ENCODE assay signal across 12 cellular contexts in genomic region chr15:40449275-40449674, GRCh38. TPM values are rescaled to one million over a fixed set of nuclear protein-coding genes. Genes with fewer than 3 reads are reported as not detected.
DNase-seq lines count a peak whose midpoint lies in the region; ATAC-seq, FAIRE-seq and TF ChIP-seq lines count a peak whose summit lies in the region.
"Had no signal": no experiment of that assay in that cellular context is flagged by ENCODE, and none has a peak within 500 bp of the region (broad histone marks: within the 10 kb centered on the region; RNA-seq: fewer than 3 reads in every experiment).

No MANE protein-coding gene starts in this region.

- CTCF ChIA-PET in WTC11 (lab: Charles Lee): interaction anchor here (1.0 kb wide), 1 partner anchor 8 kb away, joined by 4 read pairs; the partner anchor contains the start of gene BAHD1

- TF ChIP-seq POLR2A in H54 (IDR thresholded peaks at IDR 0.05; ENCODE audit: low read depth, low read length): no peak

- TF ChIP-seq CTCF in WTC11 (IDR thresholded peaks at IDR 0.05) (no peak), glutamatergic neuron (IDR thresholded peaks at IDR 0.05; ENCODE audit: partially characterized antibody, unreplicated experiment) (no peak), osteocyte (IDR thresholded peaks at IDR 0.05) (no peak)

- POLR2A ChIA-PET in WTC11 (lab: Charles Lee): interaction anchor here (5.8 kb wide), 1 partner anchor 9 kb away, joined by 32 read pairs; the partner anchor contains the start of gene BAHD1

- H3K9me3 Mint-ChIP-seq in WTC11 (no peaks in the 10 kb centered on the region), glutamatergic neuron (ENCODE audit: unreplicated experiment) (peaks cover 4% of the 10 kb centered on the region), osteocyte (ENCODE audit: unreplicated experiment) (no peaks in the 10 kb centered on the region)

- intact Hi-C loops in cardiac septum (cut with DNase I): no loop called here

- H3K27ac Mint-ChIP-seq in WTC11 (peak overlapping the region; percentile 36; the same call in 1 of the 2 replicates), glutamatergic neuron (ENCODE audit: unreplicated experiment) (no peak overlapping the region), osteocyte (ENCODE audit: unreplicated experiment) (no peak overlapping the region)

- peaks cover 76% of the 10 kb centered on the region for H3K4me1 Mint-ChIP-seq in WTC11
- H3K4me1 Mint-ChIP-seq in glutamatergic neuron (ENCODE audit: low read depth, unreplicated experiment): peaks cover 16% of the 10 kb centered on the region
- H3K4me1 Mint-ChIP-seq in osteocyte (ENCODE audit: unreplicated experiment): peaks cover 30% of the 10 kb centered on the region

- FAIRE-seq in H54 (lab: Jason Lieb, UNC): peak; percentile 23

- ATAC-seq in WTC11: no peak
- ATAC-seq: body of pancreas had no signal

- peaks cover 2% of the 10 kb centered on the region; the same call in 1 of the 2 replicates for H3K36me3 Mint-ChIP-seq in WTC11
- H3K36me3 Mint-ChIP-seq in glutamatergic neuron (ENCODE audit: unreplicated experiment): no peaks in the 10 kb centered on the region
- no peaks in the 10 kb centered on the region for H3K36me3 Mint-ChIP-seq in osteocyte (ENCODE audit: unreplicated experiment)

- in situ Hi-C loops in ACHN (cut with HindIII; ENCODE audit: low pct_ligation_motif_present, low pct_unique_long_range_greater_than_20kb, low sequenced_read_pairs): no loop called here

- H3K4me3 Mint-ChIP-seq in WTC11: no peak overlapping the region
- peak overlapping the region; percentile 38 for H3K4me3 Mint-ChIP-seq in glutamatergic neuron (ENCODE audit: unreplicated experiment)
- H3K4me3 Mint-ChIP-seq in osteocyte (ENCODE audit: unreplicated experiment): no peak overlapping the region

- DNase-seq in ACHN (peak; percentile 34), H54 (ENCODE audit: insufficient read length, low spot score) (peak; percentile 74), WTC11 (ENCODE audit: low spot score) (no peak), glutamatergic neuron (no peak), NCI-H187 (lab: John Stamatoyannopoulos, UW) (no peak), T-helper 9 cell (no peak), osteocyte (ENCODE audit: extremely low spot score, unreplicated experiment) (no peak), cardiac septum (ENCODE audit: low spot score) (no peak)
- DNase-seq: activated effector memory CD4-positive, alpha-beta T cell treated with Interleukin-2 at 50 U/mL for 16 hours; body of pancreas; effector memory CD4-positive, alpha-beta T cell; spleen had no signal

- no peaks in the 10 kb centered on the region for H3K27me3 Mint-ChIP-seq in WTC11 (ENCODE audit: low read depth)
- peaks cover 1% of the 10 kb centered on the region for H3K27me3 Mint-ChIP-seq in glutamatergic neuron (ENCODE audit: unreplicated experiment)
- no peaks in the 10 kb centered on the region for H3K27me3 Mint-ChIP-seq in osteocyte (ENCODE audit: unreplicated experiment)

TF ChIP-seq in WTC11, 78 proteins besides CTCF, POLR2A, EP300 and RAD21:
- no peak for TF ChIP-seq NFATC4 (CRISPR knock-in tag; IDR thresholded peaks at IDR 0.05)
- TF ChIP-seq ESRRA (CRISPR knock-in tag; IDR thresholded peaks at IDR 0.05; ENCODE audit: borderline replicate concordance): no peak

RNA-seq across cellular contexts. Expression of gene BAHD1, which starts 8.5 kb away (rescaled TPM):
- total RNA-seq in WTC11 (2021): 40.7 to 49.1 TPM (median 41.5 TPM) in 3 replicates
- total RNA-seq in glutamatergic neuron (ENCODE audit: unreplicated experiment): 29.9 TPM
- total RNA-seq in osteocyte: 22.8 and 26.4 TPM in 2 replicates
- total RNA-seq in cardiac septum: 17.7 TPM

RNA-seq across cellular contexts. Expression of gene CHST14, which starts 21.5 kb away (rescaled TPM):
- total RNA-seq in WTC11 (2021) (21.3 to 29.5 TPM (median 26.2 TPM) in 3 replicates), glutamatergic neuron (ENCODE audit: unreplicated experiment) (3.9 TPM), osteocyte (46.4 and 48.8 TPM in 2 replicates), cardiac septum (8.4 TPM)

RNA-seq across cellular contexts. Expression of gene IVD, which starts 43.7 kb away (rescaled TPM):
- total RNA-seq in WTC11 (2021) (82.2 to 96.1 TPM (median 89.3 TPM) in 3 replicates), glutamatergic neuron (ENCODE audit: unreplicated experiment) (44.3 TPM), osteocyte (60.4 and 62.0 TPM in 2 replicates), cardiac septum (106 TPM)

Comparison
In these comparisons a context has a peak if more than half of its experiments do, and no peak if none do; other contexts are left out.
1. DNase-seq: peak in ACHN (single experiment) and H54 (single experiment); none in WTC11 (single experiment), glutamatergic neuron (single experiment), NCI-H187 (0 of 2), T-helper 9 cell (single experiment), osteocyte (single experiment) and cardiac septum (single experiment).